ENCODE assay signal across 8 cellular contexts in the genomic region with DNA sequence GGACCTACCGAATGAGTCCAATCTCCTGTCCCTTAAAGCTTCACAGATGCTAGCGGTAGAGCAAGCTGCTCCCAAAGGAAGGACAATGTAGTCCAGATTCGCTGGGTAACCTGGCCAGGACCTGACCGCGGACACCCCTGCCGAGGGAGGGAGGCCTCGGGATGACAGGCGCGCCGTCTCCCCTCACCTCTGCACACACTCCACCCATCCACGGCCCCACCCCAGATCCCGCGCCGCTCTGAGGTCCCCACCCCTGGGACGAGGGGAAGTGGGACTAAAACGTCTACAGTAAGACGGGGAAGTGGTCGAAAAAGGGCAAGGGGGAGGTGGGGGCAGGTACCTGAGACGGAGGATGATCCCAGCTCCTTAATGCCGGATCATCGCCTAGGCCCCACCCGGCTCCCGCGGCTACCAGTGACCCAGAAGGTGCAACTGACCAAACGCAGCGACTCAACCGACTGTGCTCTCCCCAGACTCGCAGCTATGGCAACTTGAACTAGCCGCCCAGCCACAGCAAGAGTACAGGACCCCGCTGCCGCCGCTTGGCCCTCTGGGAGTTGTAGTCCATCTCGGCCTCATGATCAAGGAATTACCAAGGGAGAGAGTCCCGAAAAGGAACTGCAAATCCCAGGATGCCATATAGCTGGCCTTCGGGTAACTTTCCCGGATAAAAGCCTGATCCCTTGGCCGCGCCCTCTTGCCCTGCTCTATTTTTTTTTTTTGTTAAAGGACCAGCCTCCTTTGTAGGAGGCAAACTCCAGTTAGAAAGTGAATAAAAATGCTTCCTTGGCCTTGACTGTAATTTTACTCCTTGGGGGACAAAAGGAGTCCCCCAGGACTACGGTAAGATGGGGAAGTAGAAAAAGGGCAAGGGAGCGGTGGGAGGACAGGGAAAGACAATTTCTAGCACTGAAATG. TPM values are rescaled to one million over a fixed set of nuclear protein-coding genes. Genes with fewer than 3 reads are reported as not detected.
DNase-seq lines count a peak whose midpoint lies in the region; ATAC-seq and TF ChIP-seq lines count a peak whose summit lies in the region.

CEP128 (minus strand) TSS at position 498 of the 917 bp plus-strand sequence.

- TF ChIP-seq RAD21 in Ishikawa (IDR thresholded peaks at IDR 0.05; ENCODE audit: low read depth): no peak

- H3F3A ChIP-seq in PC-9 (ENCODE audit: insufficient read depth, low read depth): no peaks in the 10 kb centered on the region

- intact Hi-C loops in PC-9 (cut with micrococcal nuclease; ENCODE audit: unreplicated experiment): no loop called here

- TF ChIP-seq CTCF in PC-9 (conservative IDR thresholded peaks at IDR 0.05): no peak

- no peak for TF ChIP-seq EP300 in Ishikawa (IDR thresholded peaks at IDR 0.05; ENCODE audit: borderline replicate concordance)

- peak; percentile 52 for TF ChIP-seq POLR2A in erythroblast (IDR thresholded peaks at IDR 0.05; ENCODE audit: low read length)

- peak within 1 kb of the TSS; percentile 93 for H2AFZ ChIP-seq in PC-9

- H3K9me3 ChIP-seq in PC-9 (ENCODE audit: insufficient read depth, low read depth) (no peaks in the 10 kb centered on the region), mucosa of rectum (ENCODE audit: control insufficient read depth in 2 of 2, low read length in 2 of 2) (no peaks in the 10 kb centered on the region)

- no peaks in the 10 kb centered on the region for H3K9me2 ChIP-seq in PC-9 (ENCODE audit: insufficient read depth)

- H3K4me3 ChIP-seq in PC-9 (peak within 1 kb of the TSS; percentile 74), mucosa of rectum (ENCODE audit: low read length in 2 of 2) (peak within 1 kb of the TSS; percentile 87 to 91)

- H3K9ac ChIP-seq in mucosa of rectum (ENCODE audit: low read depth in 1 of 2, low read length in 2 of 2): peak within 1 kb of the TSS; percentile 35 to 66

- no peaks in the 10 kb centered on the region for H4K20me1 ChIP-seq in PC-9 (ENCODE audit: insufficient read depth)

- H3K4me1 ChIP-seq in PC-9 (replicated peaks; ENCODE audit: insufficient read depth) (peaks cover 14% of the 10 kb centered on the region), mucosa of rectum (ENCODE audit: control insufficient read depth in 2 of 2, insufficient read depth in 2 of 2, low read length in 2 of 2) (peaks cover 8 to 9% of the 10 kb centered on the region in 2 donors)

- H3K36me3 ChIP-seq in PC-9 (ENCODE audit: low read depth) (no peaks in the 10 kb centered on the region), mucosa of rectum (ENCODE audit: control insufficient read depth in 2 of 2, insufficient read depth in 2 of 2, low read length in 2 of 2) (no peaks in the 10 kb centered on the region)

- no peak within 1 kb of the TSS for H3K27ac ChIP-seq in PC-9
- H3K27ac ChIP-seq in mucosa of rectum (ENCODE audit: low read depth in 2 of 2, low read length in 2 of 2): peak within 1 kb of the TSS in 1 of 2 donors; percentile 27

- peak within 1 kb of the TSS; percentile 84 for H3K4me2 ChIP-seq in PC-9

- peak; percentile 98 for ATAC-seq in GM21619 (IDR thresholded peaks at IDR 0.05; ENCODE audit: unreplicated experiment)

- H3K27me3 ChIP-seq in PC-9 (ENCODE audit: insufficient read depth, low read depth): no peaks in the 10 kb centered on the region
- no peaks in the 10 kb centered on the region for H3K27me3 ChIP-seq in mucosa of rectum (ENCODE audit: control insufficient read depth in 2 of 2, insufficient read depth in 2 of 2, low read length in 2 of 2)

- DNase-seq in DMS53 (lab: John Stamatoyannopoulos, UW): peak; percentile 97
- peak; percentile 98 for DNase-seq in PC-9
- DNase-seq in activated T-cell treated with anti-CD3 and anti-CD28 coated beads, Interleukin-2, amount 50 U/mL, for 1 hour: peak; percentile 82
- peak; percentile 95 to 96 for DNase-seq in erythroblast (lab: John Stamatoyannopoulos, UW)
- DNase-seq in stimulated activated CD8-positive, alpha-beta memory T cell treated with anti-CD3 and anti-CD28 coated beads, Interleukin-4, amount 100 ng/mL, for 4 hours (ENCODE audit: low read depth in 2 of 2, low spot score in 1 of 2): peak; percentile 64 to 67

- H3K79me2 ChIP-seq in PC-9 (ENCODE audit: low read depth): peaks cover 16% of the 10 kb centered on the region

- POLR2A ChIA-PET in PC-9 (lab: Charles Lee; ENCODE audit: unreplicated experiment): interaction anchor here (0.6 to 0.7 kb wide), 4 partner anchors 79 to 1941 kb away, joined by 3 to 7 read pairs (median 3); partner anchors contain the start of gene GTF2A1

- TSS peak; percentile 68 for BruUV-seq in PC-9 (replicated peaks; lab: Mats Ljungman, UMichigan)

- CTCF ChIA-PET in PC-9 (lab: Charles Lee): interaction anchor here (0.6 to 1.2 kb wide), 3 partner anchors 14 to 229 kb away, joined by 3 to 5 read pairs (median 4); partner anchors contain the start of gene TSHR

TF ChIP-seq in Ishikawa, 13 proteins besides CTCF, POLR2A, EP300 and RAD21:
- TF ChIP-seq MAX (IDR thresholded peaks at IDR 0.05): peak; percentile 45
- peak; percentile 53; the same call in 1 of the 2 replicates for TF ChIP-seq TCF12 (IDR thresholded peaks at IDR 0.05; ENCODE audit: low read depth)
- no peak for TF ChIP-seq ZBTB7A (IDR thresholded peaks at IDR 0.05; ENCODE audit: low read depth)
- peak; percentile 29; the same call in 1 of the 2 replicates for TF ChIP-seq FOXM1 (IDR thresholded peaks at IDR 0.05; ENCODE audit: borderline replicate concordance, low read depth)
- TF ChIP-seq EGR1 (IDR thresholded peaks at IDR 0.05): no peak
- no peak for TF ChIP-seq CEBPB (IDR thresholded peaks at IDR 0.05)
- TF ChIP-seq TEAD4 (IDR thresholded peaks at IDR 0.05): no peak
- TF ChIP-seq CREB1 (IDR thresholded peaks at IDR 0.05; ENCODE audit: low read depth): peak; percentile 48
- peak; percentile 61; the same call in 1 of the 2 replicates for TF ChIP-seq YY1 (IDR thresholded peaks at IDR 0.05; ENCODE audit: low read depth)
- TF ChIP-seq, protein P1, sequence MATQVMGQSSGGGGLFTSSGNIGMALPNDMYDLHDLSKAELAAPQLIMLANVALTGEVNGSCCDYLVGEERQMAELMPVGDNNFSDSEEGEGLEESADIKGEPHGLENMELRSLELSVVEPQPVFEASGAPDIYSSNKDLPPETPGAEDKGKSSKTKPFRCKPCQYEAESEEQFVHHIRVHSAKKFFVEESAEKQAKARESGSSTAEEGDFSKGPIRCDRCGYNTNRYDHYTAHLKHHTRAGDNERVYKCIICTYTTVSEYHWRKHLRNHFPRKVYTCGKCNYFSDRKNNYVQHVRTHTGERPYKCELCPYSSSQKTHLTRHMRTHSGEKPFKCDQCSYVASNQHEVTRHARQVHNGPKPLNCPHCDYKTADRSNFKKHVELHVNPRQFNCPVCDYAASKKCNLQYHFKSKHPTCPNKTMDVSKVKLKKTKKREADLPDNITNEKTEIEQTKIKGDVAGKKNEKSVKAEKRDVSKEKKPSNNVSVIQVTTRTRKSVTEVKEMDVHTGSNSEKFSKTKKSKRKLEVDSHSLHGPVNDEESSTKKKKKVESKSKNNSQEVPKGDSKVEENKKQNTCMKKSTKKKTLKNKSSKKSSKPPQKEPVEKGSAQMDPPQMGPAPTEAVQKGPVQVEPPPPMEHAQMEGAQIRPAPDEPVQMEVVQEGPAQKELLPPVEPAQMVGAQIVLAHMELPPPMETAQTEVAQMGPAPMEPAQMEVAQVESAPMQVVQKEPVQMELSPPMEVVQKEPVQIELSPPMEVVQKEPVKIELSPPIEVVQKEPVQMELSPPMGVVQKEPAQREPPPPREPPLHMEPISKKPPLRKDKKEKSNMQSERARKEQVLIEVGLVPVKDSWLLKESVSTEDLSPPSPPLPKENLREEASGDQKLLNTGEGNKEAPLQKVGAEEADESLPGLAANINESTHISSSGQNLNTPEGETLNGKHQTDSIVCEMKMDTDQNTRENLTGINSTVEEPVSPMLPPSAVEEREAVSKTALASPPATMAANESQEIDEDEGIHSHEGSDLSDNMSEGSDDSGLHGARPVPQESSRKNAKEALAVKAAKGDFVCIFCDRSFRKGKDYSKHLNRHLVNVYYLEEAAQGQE (IDR thresholded peaks at IDR 0.05; ENCODE audit: low read depth): no peak
- peak; percentile 60; the same call in 1 of the 2 replicates for TF ChIP-seq TAF1 (IDR thresholded peaks at IDR 0.05; ENCODE audit: low read depth)
- peak; percentile 43; the same call in 1 of the 2 replicates for TF ChIP-seq USF1 (IDR thresholded peaks at IDR 0.05)
- no peak; the same call in 1 of the 2 replicates for TF ChIP-seq NFIC (IDR thresholded peaks at IDR 0.05)

RNA-seq across cellular contexts. Expression of gene CEP128, which starts in this region (rescaled TPM):
- total RNA-seq in PC-9 (2021): 24.2 and 29.3 TPM in 2 replicates
